12 cellular contexts compared by ENCODE assay signal in the genomic region with DNA sequence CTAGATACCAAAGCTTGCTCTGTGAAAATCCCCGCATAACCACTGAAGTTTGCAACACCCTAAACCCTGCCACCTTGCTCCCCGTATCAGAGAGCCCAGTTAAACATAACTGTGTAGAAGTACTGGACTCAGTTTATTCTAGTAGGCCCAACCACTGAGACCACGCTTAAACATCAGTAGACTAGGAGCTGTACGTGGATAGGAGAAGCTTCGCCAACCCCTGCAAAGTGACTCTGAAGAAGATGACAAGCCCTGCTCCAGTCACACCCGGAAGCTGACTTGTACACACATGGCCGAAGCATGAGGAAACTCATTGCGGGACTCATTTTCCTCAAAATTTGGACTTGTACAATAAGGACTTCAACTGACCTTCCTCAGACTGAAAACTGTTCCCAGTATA. TPM values are rescaled to one million over a fixed set of nuclear protein-coding genes. Genes with fewer than 3 reads are reported as not detected.
"Had no signal": no experiment of that assay in that cellular context is flagged by ENCODE, and none has a peak within 500 bp of the region (broad histone marks: within the 10 kb centered on the region; RNA-seq: fewer than 3 reads in every experiment).

No MANE protein-coding gene starts in this region.

RNA-seq across cellular contexts. Expression of a gene that starts 57.9 kb away (rescaled TPM):
- total RNA-seq: ascending aorta, breast epithelium, cardiac muscle cell, cerebellum, dorsolateral prefrontal cortex, endodermal cell, esophagus squamous epithelium, fibroblast of lung, fibroblast of villous mesenchyme, gastroesophageal sphincter, glomerular endothelial cell, WTC11 had no signal
- polyA plus RNA-seq: cardiac muscle cell, fibroblast of lung had no signal
